16 cellular contexts compared by ENCODE assay signal in the genomic region with DNA sequence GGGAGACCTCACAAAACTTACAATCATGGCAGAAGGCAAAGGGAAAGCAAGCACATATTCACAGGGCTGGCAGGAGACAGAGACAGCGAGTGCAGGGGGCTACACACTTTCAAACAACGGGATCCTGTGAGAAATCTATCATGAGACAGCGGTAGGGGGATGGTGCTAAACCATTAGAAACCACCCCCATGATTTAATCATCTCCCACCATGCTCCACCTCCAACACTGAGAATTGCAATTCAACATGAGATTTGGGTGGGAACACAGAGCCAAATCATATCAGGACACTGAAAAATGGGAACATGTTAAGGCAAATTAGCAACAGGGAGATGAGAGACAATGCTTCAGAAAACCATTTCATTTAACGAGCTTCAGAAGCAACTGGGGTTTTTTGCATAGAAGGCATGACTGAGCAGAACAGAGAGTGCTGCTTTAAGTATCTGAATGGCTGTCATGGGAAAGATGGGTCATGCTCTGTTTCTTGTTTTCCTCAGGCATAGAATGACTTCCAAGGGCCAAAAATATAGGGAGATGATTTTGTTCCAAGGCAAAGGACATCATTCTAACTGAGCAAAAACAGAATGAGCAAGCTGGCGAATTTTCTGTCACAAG.
DNase-seq lines count a peak whose midpoint lies in the region; ATAC-seq and TF ChIP-seq lines count a peak whose summit lies in the region.
"Had no signal": no experiment of that assay in that cellular context is flagged by ENCODE, and none has a peak within 500 bp of the region (broad histone marks: within the 10 kb centered on the region; RNA-seq: fewer than 3 reads in every experiment).

No MANE protein-coding gene starts in this region.

- H3K36me3 ChIP-seq in IMR-90 (ENCODE audit: control insufficient read depth, insufficient read depth, low read length): no peaks in the 10 kb centered on the region
- H3K36me3 ChIP-seq: BE2C had no signal

- H3K4me1 Mint-ChIP-seq in neural crest cell: no peaks in the 10 kb centered on the region
- H3K4me1 Mint-ChIP-seq: CD4-positive, alpha-beta memory T cell had no signal

- H2BK15ac ChIP-seq in IMR-90 (ENCODE audit: low read depth, low read length): no peak overlapping the region

- H3K4ac ChIP-seq in IMR-90 (ENCODE audit: low read depth, low read length): no peak overlapping the region

- in situ Hi-C loops in IMR-90 (cut with MboI; ENCODE audit: low sequenced_read_pairs): loop anchor here (25.0 kb wide), 1 partner anchor 911 kb away; a partner anchor contains a TSS
- in situ Hi-C loops in SK-MEL-5 (cut with HindIII; ENCODE audit: low pct_unique_long_range_greater_than_20kb, low sequenced_read_pairs): no loop called here

- no peak overlapping the region for H3K9ac ChIP-seq in IMR-90 (ENCODE audit: low read depth, low read length)

- no TSS peak for BruUV-seq in IMR-90 (replicated peaks; lab: Mats Ljungman, UMichigan)

- no peak overlapping the region for H2AK5ac ChIP-seq in IMR-90 (ENCODE audit: low read depth, low read length)

- H3K9me1 ChIP-seq in IMR-90 (ENCODE audit: insufficient read depth, low read length): no peaks in the 10 kb centered on the region

- no peaks in the 10 kb centered on the region for H4K20me1 ChIP-seq in IMR-90 (ENCODE audit: insufficient read depth, low read length)

- POLR2A ChIA-PET in IMR-90 (lab: Charles Lee; ENCODE audit: unreplicated experiment): no interaction called here

- no peak for TF ChIP-seq RAD21 in IMR-90 (IDR thresholded peaks at IDR 0.05; ENCODE audit: low read length)

- H3K18ac ChIP-seq in IMR-90 (ENCODE audit: low read depth, low read length): no peak overlapping the region

- no peak overlapping the region for H3K4me2 ChIP-seq in IMR-90 (ENCODE audit: low read depth, low read length)

- H3K27ac Mint-ChIP-seq in neural crest cell (ENCODE audit: unreplicated experiment): peak overlapping the region; percentile 16
- H3K27ac Mint-ChIP-seq: CD4-positive, alpha-beta memory T cell; IgD-negative memory B cell had no signal

- no peak for TF ChIP-seq POLR2A in IMR-90 (IDR thresholded peaks at IDR 0.05; ENCODE audit: low read depth, low read length)

- dilution Hi-C loops in IMR-90 (cut with HindIII; ENCODE audit: low sequenced_read_pairs, unreplicated experiment): no loop called here

- ATAC-seq in GM18868 (IDR thresholded peaks at IDR 0.05; ENCODE audit: unreplicated experiment): peak; percentile 59
- ATAC-seq in IMR-90 (ENCODE audit: low read depth): no peak

- H3K4me1 ChIP-seq in IMR-90 (ENCODE audit: control insufficient read depth, insufficient read depth, low read length): no peaks in the 10 kb centered on the region
- H3K4me1 ChIP-seq: BE2C had no signal

- H4K91ac ChIP-seq in IMR-90 (ENCODE audit: insufficient read depth, low read depth, low read length): no peak overlapping the region

- H3K27me3 ChIP-seq in IMR-90 (ENCODE audit: control insufficient read depth, insufficient read depth, low read length): no peaks in the 10 kb centered on the region
- H3K27me3 ChIP-seq: BE2C had no signal

- TF ChIP-seq CTCF in IMR-90 (conservative IDR thresholded peaks at IDR 0.05; ENCODE audit: low read depth, low read length): no peak
- no peak for TF ChIP-seq CTCF in neural crest cell (conservative IDR thresholded peaks at IDR 0.05)

- no peaks in the 10 kb centered on the region for H3K9me3 Mint-ChIP-seq in neural crest cell
- H3K9me3 Mint-ChIP-seq: IgD-negative memory B cell had no signal

- no peak overlapping the region for H2BK20ac ChIP-seq in IMR-90 (ENCODE audit: low read depth, low read length)

- no peak overlapping the region for H4K5ac ChIP-seq in IMR-90 (ENCODE audit: low read depth, low read length)

- H2AFZ ChIP-seq in IMR-90 (replicated peaks; ENCODE audit: low read length, poor library complexity): no peak overlapping the region

- no peaks in the 10 kb centered on the region for H3K36me3 Mint-ChIP-seq in neural crest cell (ENCODE audit: low read depth)
- H3K36me3 Mint-ChIP-seq: CD4-positive, alpha-beta memory T cell; IgD-negative memory B cell had no signal

- H2AK9ac ChIP-seq in IMR-90 (replicated peaks; ENCODE audit: low read depth, low read length, poor library complexity): no peak overlapping the region

- no peak overlapping the region for H2BK120ac ChIP-seq in IMR-90 (ENCODE audit: low read depth, low read length)

- no peak overlapping the region for H4K8ac ChIP-seq in IMR-90 (ENCODE audit: low read depth in 2 of 2, low read length in 2 of 2)

- H3K79me1 ChIP-seq in IMR-90 (ENCODE audit: low read depth in 1 of 2, low read length in 2 of 2): no peaks in the 10 kb centered on the region

- H3K23ac ChIP-seq in IMR-90 (ENCODE audit: low read depth, low read length): no peak overlapping the region

- no CpG with 5 or more reads among the region's 5 CpGs for WGBS in IMR-90 (ENCODE audit: extremely low coverage in 2 of 2, insufficient read length in 1 of 2), 2 experiments

- H2BK5ac ChIP-seq in IMR-90 (ENCODE audit: low read depth, low read length, poor library complexity, severe bottlenecking): no peak overlapping the region

- no peak overlapping the region for H3K4me3 Mint-ChIP-seq in neural crest cell
- H3K4me3 Mint-ChIP-seq: CD4-positive, alpha-beta memory T cell; IgD-negative memory B cell had no signal

- H3K4me3 ChIP-seq in IMR-90 (ENCODE audit: insufficient read depth, low read depth, low read length): no peak overlapping the region

- no peak overlapping the region for H3K56ac ChIP-seq in IMR-90 (ENCODE audit: extremely low read depth, insufficient read depth, low read length)

- intact Hi-C loops in IMR-90 (cut with micrococcal nuclease): no loop called here

- H3K14ac ChIP-seq in IMR-90 (replicated peaks; ENCODE audit: low read depth, low read length): no peak overlapping the region

- CTCF ChIA-PET in IMR-90 (lab: Yijun Ruan, JAX): no interaction called here

- no peaks in the 10 kb centered on the region for H3K9me3 ChIP-seq in IMR-90 (ENCODE audit: control insufficient read depth, insufficient read depth, low read length)
- H3K9me3 ChIP-seq: BE2C had no signal

- H3K27me3 Mint-ChIP-seq in neural crest cell (ENCODE audit: low read depth): no peaks in the 10 kb centered on the region
- H3K27me3 Mint-ChIP-seq: CD4-positive, alpha-beta memory T cell; IgD-negative memory B cell had no signal

- H3K27ac ChIP-seq in IMR-90 (ENCODE audit: insufficient read depth, low read length): no peak overlapping the region

- DNase-seq in IMR-90: no peak
- DNase-seq in SK-MEL-5 (ENCODE audit: low read depth, low spot score): peak; percentile 32
- DNase-seq in neural crest cell (ENCODE audit: low read depth, low spot score): no peak
- DNase-seq in SK-N-DZ (ENCODE audit: low spot score): no peak
- DNase-seq in stimulated activated CD4-positive, alpha-beta T cell treated with anti-CD3 and anti-CD28 coated beads, Interleukin-2, amount 100 ng/mL, for 24 hours: no peak
- DNase-seq in 8988T: no peak
- DNase-seq: BE2C; CD4-positive, alpha-beta memory T cell; DMS79; GOT3; NCI-H1417 treated with DMSO at 0.1 percent for 48 hours; NCI-H2029 treated with DMSO at 0.1 percent for 48 hours; NCI-H524 treated with DMSO at 0.1 percent for 48 hours; SHP77 had no signal

TF ChIP-seq in IMR-90, 13 proteins besides CTCF, POLR2A, EP300 and RAD21:
- TF ChIP-seq CHD1 (IDR thresholded peaks at IDR 0.05; ENCODE audit: low read depth, low read length) (no peak), MAZ (IDR thresholded peaks at IDR 0.05; ENCODE audit: borderline replicate concordance, low read depth, low read length) (no peak), NFE2L2 (IDR thresholded peaks at IDR 0.05; ENCODE audit: low read depth, low read length) (peak; percentile 18; the same call in 1 of the 2 replicates)
- TF ChIP-seq, protein P1, sequence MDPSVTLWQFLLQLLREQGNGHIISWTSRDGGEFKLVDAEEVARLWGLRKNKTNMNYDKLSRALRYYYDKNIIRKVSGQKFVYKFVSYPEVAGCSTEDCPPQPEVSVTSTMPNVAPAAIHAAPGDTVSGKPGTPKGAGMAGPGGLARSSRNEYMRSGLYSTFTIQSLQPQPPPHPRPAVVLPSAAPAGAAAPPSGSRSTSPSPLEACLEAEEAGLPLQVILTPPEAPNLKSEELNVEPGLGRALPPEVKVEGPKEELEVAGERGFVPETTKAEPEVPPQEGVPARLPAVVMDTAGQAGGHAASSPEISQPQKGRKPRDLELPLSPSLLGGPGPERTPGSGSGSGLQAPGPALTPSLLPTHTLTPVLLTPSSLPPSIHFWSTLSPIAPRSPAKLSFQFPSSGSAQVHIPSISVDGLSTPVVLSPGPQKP (IDR thresholded peaks at IDR 0.05; ENCODE audit: borderline replicate concordance, low read depth, low read length): no peak
TF ChIP-seq in IMR-90: peak in this region for 1.
